Comparison of ENCODE assay signal across 1 cellular context in the genomic region with DNA sequence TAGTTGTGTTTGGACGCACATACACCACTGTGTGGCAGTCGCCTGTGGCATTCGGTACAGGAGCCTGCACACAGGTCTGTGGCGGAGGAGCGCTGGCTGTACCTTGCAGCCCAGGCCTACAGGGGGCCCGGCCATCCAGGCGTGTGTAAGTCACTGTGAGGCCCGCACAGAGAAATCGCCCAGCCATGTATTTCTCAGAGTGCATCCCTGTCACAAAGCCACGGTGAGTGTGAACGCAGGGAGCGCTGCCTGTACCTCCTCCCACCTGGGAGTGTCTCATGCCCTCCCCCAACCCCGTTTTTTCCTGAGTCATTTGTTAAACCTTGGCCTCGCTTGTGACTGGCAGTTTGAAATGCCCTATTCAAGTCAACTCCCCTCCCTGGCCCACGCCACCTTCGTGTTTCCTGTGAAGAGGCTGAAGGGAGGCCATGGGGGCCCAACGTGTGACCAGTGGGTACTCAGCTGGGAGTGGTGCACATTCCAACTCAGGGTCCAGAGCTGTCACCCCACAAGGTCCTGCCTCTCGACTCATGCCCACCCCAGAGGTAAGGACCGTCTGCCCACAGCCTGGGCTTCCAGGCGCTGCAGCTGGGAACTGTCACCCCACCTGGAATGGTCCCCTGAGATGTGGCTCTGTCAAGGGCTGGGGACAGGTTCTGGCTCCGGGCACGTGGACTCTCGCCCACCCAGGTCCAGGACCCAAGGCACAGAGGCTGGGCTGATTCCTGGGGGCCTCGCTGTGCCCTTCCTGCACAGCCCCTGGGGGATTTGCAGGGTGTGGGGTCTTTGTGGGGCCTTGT.
TF ChIP-seq lines count a peak whose summit lies in the region.

No MANE protein-coding gene starts in this region.

TF ChIP-seq in HepG2, 621 proteins besides CTCF, POLR2A, EP300 and RAD21 (continued from another document):
- TF ChIP-seq, protein P1, sequence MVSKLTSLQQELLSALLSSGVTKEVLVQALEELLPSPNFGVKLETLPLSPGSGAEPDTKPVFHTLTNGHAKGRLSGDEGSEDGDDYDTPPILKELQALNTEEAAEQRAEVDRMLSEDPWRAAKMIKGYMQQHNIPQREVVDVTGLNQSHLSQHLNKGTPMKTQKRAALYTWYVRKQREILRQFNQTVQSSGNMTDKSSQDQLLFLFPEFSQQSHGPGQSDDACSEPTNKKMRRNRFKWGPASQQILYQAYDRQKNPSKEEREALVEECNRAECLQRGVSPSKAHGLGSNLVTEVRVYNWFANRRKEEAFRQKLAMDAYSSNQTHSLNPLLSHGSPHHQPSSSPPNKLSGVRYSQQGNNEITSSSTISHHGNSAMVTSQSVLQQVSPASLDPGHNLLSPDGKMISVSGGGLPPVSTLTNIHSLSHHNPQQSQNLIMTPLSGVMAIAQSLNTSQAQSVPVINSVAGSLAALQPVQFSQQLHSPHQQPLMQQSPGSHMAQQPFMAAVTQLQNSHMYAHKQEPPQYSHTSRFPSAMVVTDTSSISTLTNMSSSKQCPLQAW (CRISPR knock-in tag; IDR thresholded peaks at IDR 0.05) = no peak
- TF ChIP-seq MXI1 (IDR thresholded peaks at IDR 0.05; ENCODE audit: borderline replicate concordance, low read depth, low read length) = no peak
- TF ChIP-seq, protein P2, sequence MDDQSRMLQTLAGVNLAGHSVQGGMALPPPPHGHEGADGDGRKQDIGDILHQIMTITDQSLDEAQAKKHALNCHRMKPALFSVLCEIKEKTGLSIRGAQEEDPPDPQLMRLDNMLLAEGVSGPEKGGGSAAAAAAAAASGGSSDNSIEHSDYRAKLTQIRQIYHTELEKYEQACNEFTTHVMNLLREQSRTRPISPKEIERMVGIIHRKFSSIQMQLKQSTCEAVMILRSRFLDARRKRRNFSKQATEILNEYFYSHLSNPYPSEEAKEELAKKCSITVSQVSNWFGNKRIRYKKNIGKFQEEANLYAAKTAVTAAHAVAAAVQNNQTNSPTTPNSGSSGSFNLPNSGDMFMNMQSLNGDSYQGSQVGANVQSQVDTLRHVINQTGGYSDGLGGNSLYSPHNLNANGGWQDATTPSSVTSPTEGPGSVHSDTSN (CRISPR knock-in tag; IDR thresholded peaks at IDR 0.05; ENCODE audit: borderline replicate concordance) = no peak
- TF ChIP-seq REPIN1 (CRISPR knock-in tag; IDR thresholded peaks at IDR 0.05; ENCODE audit: borderline replicate concordance, low read depth) = 0 out of 2 replicates have a peak, but pooled peaks have one; percentile 33
- TF ChIP-seq MYC (CRISPR knock-in tag; IDR thresholded peaks at IDR 0.05; ENCODE audit: borderline replicate concordance) = 0 out of 2 replicates have a peak, but pooled peaks have one; percentile 29
- TF ChIP-seq ATF3 (CRISPR knock-in tag; IDR thresholded peaks at IDR 0.05) = no peak
- TF ChIP-seq, protein P3, sequence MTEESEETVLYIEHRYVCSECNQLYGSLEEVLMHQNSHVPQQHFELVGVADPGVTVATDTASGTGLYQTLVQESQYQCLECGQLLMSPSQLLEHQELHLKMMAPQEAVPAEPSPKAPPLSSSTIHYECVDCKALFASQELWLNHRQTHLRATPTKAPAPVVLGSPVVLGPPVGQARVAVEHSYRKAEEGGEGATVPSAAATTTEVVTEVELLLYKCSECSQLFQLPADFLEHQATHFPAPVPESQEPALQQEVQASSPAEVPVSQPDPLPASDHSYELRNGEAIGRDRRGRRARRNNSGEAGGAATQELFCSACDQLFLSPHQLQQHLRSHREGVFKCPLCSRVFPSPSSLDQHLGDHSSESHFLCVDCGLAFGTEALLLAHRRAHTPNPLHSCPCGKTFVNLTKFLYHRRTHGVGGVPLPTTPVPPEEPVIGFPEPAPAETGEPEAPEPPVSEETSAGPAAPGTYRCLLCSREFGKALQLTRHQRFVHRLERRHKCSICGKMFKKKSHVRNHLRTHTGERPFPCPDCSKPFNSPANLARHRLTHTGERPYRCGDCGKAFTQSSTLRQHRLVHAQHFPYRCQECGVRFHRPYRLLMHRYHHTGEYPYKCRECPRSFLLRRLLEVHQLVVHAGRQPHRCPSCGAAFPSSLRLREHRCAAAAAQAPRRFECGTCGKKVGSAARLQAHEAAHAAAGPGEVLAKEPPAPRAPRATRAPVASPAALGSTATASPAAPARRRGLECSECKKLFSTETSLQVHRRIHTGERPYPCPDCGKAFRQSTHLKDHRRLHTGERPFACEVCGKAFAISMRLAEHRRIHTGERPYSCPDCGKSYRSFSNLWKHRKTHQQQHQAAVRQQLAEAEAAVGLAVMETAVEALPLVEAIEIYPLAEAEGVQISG (CRISPR knock-in tag; IDR thresholded peaks at IDR 0.05) = no peak; the same call in 1 of the 2 replicates
- TF ChIP-seq NBN (conservative IDR thresholded peaks at IDR 0.05) = no peak
- TF ChIP-seq KLF11 (CRISPR knock-in tag; IDR thresholded peaks at IDR 0.05) = no peak
- no peak for TF ChIP-seq TFE3 (CRISPR knock-in tag; IDR thresholded peaks at IDR 0.05)
- TF ChIP-seq, protein P4, sequence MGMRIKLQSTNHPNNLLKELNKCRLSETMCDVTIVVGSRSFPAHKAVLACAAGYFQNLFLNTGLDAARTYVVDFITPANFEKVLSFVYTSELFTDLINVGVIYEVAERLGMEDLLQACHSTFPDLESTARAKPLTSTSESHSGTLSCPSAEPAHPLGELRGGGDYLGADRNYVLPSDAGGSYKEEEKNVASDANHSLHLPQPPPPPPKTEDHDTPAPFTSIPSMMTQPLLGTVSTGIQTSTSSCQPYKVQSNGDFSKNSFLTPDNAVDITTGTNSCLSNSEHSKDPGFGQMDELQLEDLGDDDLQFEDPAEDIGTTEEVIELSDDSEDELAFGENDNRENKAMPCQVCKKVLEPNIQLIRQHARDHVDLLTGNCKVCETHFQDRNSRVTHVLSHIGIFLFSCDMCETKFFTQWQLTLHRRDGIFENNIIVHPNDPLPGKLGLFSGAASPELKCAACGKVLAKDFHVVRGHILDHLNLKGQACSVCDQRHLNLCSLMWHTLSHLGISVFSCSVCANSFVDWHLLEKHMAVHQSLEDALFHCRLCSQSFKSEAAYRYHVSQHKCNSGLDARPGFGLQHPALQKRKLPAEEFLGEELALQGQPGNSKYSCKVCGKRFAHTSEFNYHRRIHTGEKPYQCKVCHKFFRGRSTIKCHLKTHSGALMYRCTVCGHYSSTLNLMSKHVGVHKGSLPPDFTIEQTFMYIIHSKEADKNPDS (CRISPR knock-in tag; IDR thresholded peaks at IDR 0.05) = no peak
- TF ChIP-seq ZFP82 (CRISPR knock-in tag; IDR thresholded peaks at IDR 0.05; ENCODE audit: borderline replicate concordance) = no peak
- no peak for TF ChIP-seq MTF2 (CRISPR knock-in tag; IDR thresholded peaks at IDR 0.05; ENCODE audit: borderline replicate concordance)
TF ChIP-seq in HepG2: peak in this region for 11.
